Comparison of ENCODE assay signal across 8 cellular contexts in genomic region chr1:27322569-27323116, GRCh38. TPM values are rescaled to one million over a fixed set of nuclear protein-coding genes. Genes with fewer than 3 reads are reported as not detected.
A peak's percentile ranks its signal among the peaks of the same experiment; 100 is the strongest.
DNase-seq lines count a peak whose midpoint lies in the region; ATAC-seq, FAIRE-seq and TF ChIP-seq lines count a peak whose summit lies in the region.

No MANE protein-coding gene starts in this region.

- H2BK5ac ChIP-seq in H1 (ENCODE audit: low read depth, low read length) = peak overlapping the region; percentile 98

- H3K56ac ChIP-seq in H1 (replicated peaks; ENCODE audit: insufficient read length, low read depth, low read length) = peak overlapping the region; percentile 71

- H3K4me3 ChIP-seq in DND-41 (ENCODE audit: low read depth in 1 of 2, low read length in 2 of 2) (peak overlapping the region; percentile 87 to 94), H1 (ENCODE audit: extremely low read depth in 1 of 4, insufficient read depth in 2 of 4, low read depth in 3 of 4, low read length in 4 of 4) (peak overlapping the region; percentile 78 to 100 (median 98)), neutrophil (ENCODE audit: low read depth in 1 of 2, low read length in 1 of 2) (peak overlapping the region; percentile 92 to 95)

- peak overlapping the region; percentile 83 for H3K4me2 ChIP-seq in DND-41 (ENCODE audit: insufficient read depth, low read length)
- peak overlapping the region; percentile 73 to 86 for H3K4me2 ChIP-seq in H1 (ENCODE audit: insufficient read depth in 1 of 2, low read depth in 2 of 2, low read length in 2 of 2)

- no peak overlapping the region for H2AK5ac ChIP-seq in H1 (ENCODE audit: low read depth, low read length)

- peak overlapping the region; percentile 54 for H4K5ac ChIP-seq in H1 (ENCODE audit: insufficient read length, low read depth, low read length)

- H2BK15ac ChIP-seq in H1 (ENCODE audit: low read length) = no peak overlapping the region; the same call in 1 of the 2 replicates

- FAIRE-seq in H1 (lab: Jason Lieb, UNC) = no peak

- peak overlapping the region; percentile 5 for H4K91ac ChIP-seq in H1 (replicated peaks; ENCODE audit: insufficient read length, low read length)

- H3K79me2 ChIP-seq in DND-41 (ENCODE audit: insufficient read depth, low read length) = peaks cover 57% of the 10 kb centered on the region
- peaks cover 4 to 45% of the 10 kb centered on the region in 2 experiments; a peak in 3 of 4 replicates for H3K79me2 ChIP-seq in H1 (ENCODE audit: control insufficient read depth in 1 of 2, insufficient read depth in 2 of 2, low read length in 2 of 2)

- H3K9ac ChIP-seq in DND-41 (ENCODE audit: low read depth, low read length) (peak overlapping the region; percentile 95), H1 (replicated peaks in 1 of 4; ENCODE audit: extremely low read depth in 1 of 4, low read depth in 3 of 4, low read length in 3 of 4) (peak overlapping the region; percentile 91 to 96 (median 94))

- H3K9me3 ChIP-seq in DND-41 (ENCODE audit: insufficient read depth, low read length, severe bottlenecking) = no peaks in the 10 kb centered on the region
- H3K9me3 ChIP-seq in H1 (ENCODE audit: insufficient read depth in 2 of 2, low read depth in 1 of 2, low read length in 1 of 2) = no peaks in the 10 kb centered on the region
- no peaks in the 10 kb centered on the region for H3K9me3 ChIP-seq in neutrophil

- H3K18ac ChIP-seq in H1 (ENCODE audit: extremely low read depth, low read length) = peak overlapping the region; percentile 88

- CTCF ChIA-PET in H1 (lab: Charles Lee; ENCODE audit: partially characterized antibody) = interaction anchor here (0.8 to 7.0 kb wide), 13 partner anchors 11 to 347 kb away, joined by 3 to 102 read pairs (median 4); partner anchors contain the start of genes CD164L2 and SYTL1

- H3K23ac ChIP-seq in H1 (ENCODE audit: insufficient read length) = no peak overlapping the region

- H3K14ac ChIP-seq in H1 (ENCODE audit: insufficient read length) = no peak overlapping the region

- TF ChIP-seq RAD21 in H1 (IDR thresholded peaks at IDR 0.05 in 1 of 2, conservative IDR thresholded peaks at IDR 0.05 in 1 of 2; ENCODE audit: low read depth in 2 of 2, low read length in 2 of 2) = no peak

- TF ChIP-seq POLR2A in H1 (IDR thresholded peaks at IDR 0.05; ENCODE audit: control extremely low read depth in 1 of 2, low read depth in 2 of 2, low read length in 2 of 2) = no peak

- no peaks in the 10 kb centered on the region for H3K27me3 ChIP-seq in DND-41 (ENCODE audit: insufficient read depth, low read length, poor library complexity)
- H3K27me3 ChIP-seq in H1 (replicated peaks in 1 of 4; ENCODE audit: control insufficient read depth in 3 of 4, extremely low read depth in 1 of 4, insufficient read depth in 3 of 4, low read length in 3 of 4) = no peaks in the 10 kb centered on the region; a peak in 2 of 7 replicates
- peaks cover 12% of the 10 kb centered on the region for H3K27me3 ChIP-seq in neutrophil

- DNase-seq in DND-41 = no peak
- DNase-seq in NCI-H2171 (lab: John Stamatoyannopoulos, UW) = peak; percentile 12
- DNase-seq in H1 (ENCODE audit: low read depth in 1 of 2, low spot score in 2 of 2) = no peak
- DNase-seq in NCI-H2029 (lab: John Stamatoyannopoulos, UW) = no peak
- no peak for DNase-seq in occipital lobe (lab: John Stamatoyannopoulos, UW)
- DNase-seq in central memory CD4-positive, alpha-beta T cell = no peak
- DNase-seq in RPMI8226 = no peak

- H3K23me2 ChIP-seq in H1 (ENCODE audit: low read depth, low read length) = peaks cover 7% of the 10 kb centered on the region; the same call in 1 of the 2 replicates

- H2AFZ ChIP-seq in DND-41 (ENCODE audit: low read depth, low read length) = peak overlapping the region; percentile 89
- H2AFZ ChIP-seq in H1 (ENCODE audit: low read length) = peak overlapping the region; percentile 34; the same call in 1 of the 2 replicates

- no peak for TF ChIP-seq CTCF in DND-41 (IDR thresholded peaks at IDR 0.05; ENCODE audit: borderline replicate concordance, extremely low read depth, low read length, poor library complexity, severe bottlenecking)
- TF ChIP-seq CTCF in H1 (IDR thresholded peaks at IDR 0.05; ENCODE audit: control extremely low read depth in 1 of 3, insufficient read depth in 1 of 3, low read depth in 1 of 3, low read length in 3 of 3) = no peak
- no peak for TF ChIP-seq CTCF in neutrophil (IDR thresholded peaks at IDR 0.05)

- ATAC-seq in DND-41 (ENCODE audit: insufficient read depth, low read depth) = no peak

- H3K4me1 ChIP-seq in DND-41 (ENCODE audit: insufficient read depth, low read length) (peaks cover 44% of the 10 kb centered on the region), H1 (replicated peaks in 1 of 4; ENCODE audit: control insufficient read depth in 3 of 4, insufficient read depth in 4 of 4, low read length in 3 of 4) (0 out of 7 replicates have a peak, but pooled peaks cover 0 to 8% (median 0%) of the 10 kb centered on the region in 4 experiments), neutrophil (ENCODE audit: control insufficient read depth in 1 of 2, insufficient read depth in 1 of 2, low read depth in 1 of 2, low read length in 1 of 2) (peaks cover 21 to 29% of the 10 kb centered on the region in 2 experiments)

- H3K79me1 ChIP-seq in H1 (ENCODE audit: low read depth, low read length) = peaks cover 5% of the 10 kb centered on the region; the same call in 1 of the 2 replicates

- no peak for TF ChIP-seq EP300 in H1 (IDR thresholded peaks at IDR 0.05; ENCODE audit: borderline replicate concordance in 1 of 2, low read depth in 2 of 2, low read length in 2 of 2)

- no peak overlapping the region for H2BK120ac ChIP-seq in H1 (replicated peaks; ENCODE audit: low read depth, low read length)

- H4K20me1 ChIP-seq in DND-41 (ENCODE audit: insufficient read depth, low read length) = peaks cover 23% of the 10 kb centered on the region
- peaks cover 0 to 4% of the 10 kb centered on the region in 2 experiments for H4K20me1 ChIP-seq in H1 (replicated peaks in 1 of 2; ENCODE audit: control insufficient read depth in 1 of 2, insufficient read depth in 2 of 2, low read length in 2 of 2)

- H3K27ac ChIP-seq in DND-41 (ENCODE audit: low read length) = peak overlapping the region; percentile 93
- H3K27ac ChIP-seq in H1 (ENCODE audit: low read depth, low read length) = peak overlapping the region; percentile 86
- peak overlapping the region; percentile 92 for H3K27ac ChIP-seq in neutrophil

- 8% methylated on average over 9 of the region's 9 CpGs; no CpG with 5 or more reads in 1 of the 2 experiments for WGBS in H1 (ENCODE audit: extremely low coverage in 1 of 2, insufficient coverage in 1 of 2, insufficient read length in 1 of 2, insufficient replicate concordance in 2 of 2, low coverage in 1 of 2, low lambda C conversion rate in 2 of 2, missing lambda C conversion rate in 1 of 2), 2 experiments

- no peak overlapping the region for H2BK12ac ChIP-seq in H1 (ENCODE audit: low read depth, low read length)

- H4K8ac ChIP-seq in H1 (ENCODE audit: extremely low read depth, insufficient read depth, low read length) = peak overlapping the region; percentile 98; the same call in 1 of the 2 replicates

- POLR2A ChIA-PET in H1 (lab: Charles Lee; ENCODE audit: partially characterized antibody) = interaction anchor here (0.6 to 2.1 kb wide), 17 partner anchors 8 to 330 kb away, joined by 3 to 13 read pairs (median 4); partner anchors contain the start of genes MAP3K6 and SYTL1

- peaks cover 40% of the 10 kb centered on the region for H3K36me3 ChIP-seq in DND-41 (ENCODE audit: insufficient read depth, low read length)
- peaks cover 2 to 7% (median 6%) of the 10 kb centered on the region in 4 experiments; a peak in 7 of 8 replicates for H3K36me3 ChIP-seq in H1 (ENCODE audit: control insufficient read depth in 2 of 4, insufficient read depth in 4 of 4, low read length in 3 of 4)
- H3K36me3 ChIP-seq in neutrophil = peaks cover 27% of the 10 kb centered on the region

- H3K4ac ChIP-seq in H1 (replicated peaks; ENCODE audit: insufficient read length, low read depth, low read length) = peak overlapping the region; percentile 24

- no peak overlapping the region for H2BK20ac ChIP-seq in H1 (ENCODE audit: low read length)

RNA-seq across cellular contexts. Expression of gene TMEM222, which starts 0.7 kb away (rescaled TPM):
- total RNA-seq in H1 (2021; fragmentation: NEBNext Ultra II Directional; extraction: Animal tissue kit (Norgen Biotek cat#: 25700)) = 25.1 and 27.0 TPM in 2 replicates
- 51.8 and 66.9 TPM in 2 replicates for polyA plus RNA-seq in H1 (2011; rRNA removed)
- 43.2 TPM for polyA plus RNA-seq in H1 (2011; cell fraction: cytosol; rRNA removed)
- polyA plus RNA-seq in H1 (2011; cell fraction: nucleus; rRNA removed) = 65.9 TPM
- 20.3 to 36.3 TPM (median 33.4 TPM) in 4 replicates for polyA plus RNA-seq in H1 (2012, experiment 1 of 2)
- 36.8 TPM for polyA plus RNA-seq in H1 (2012, experiment 2 of 2)
- 28.6 TPM for polyA plus RNA-seq in H1 (2013, experiment 1 of 2)
- polyA plus RNA-seq in H1 (2013, experiment 2 of 2) = 31.1 TPM
- 28.8 and 31.6 TPM in 2 replicates for polyA minus RNA-seq in H1 (2011; rRNA and poly(A)+ RNA removed)
- polyA minus RNA-seq in H1 (2011; cell fraction: cytosol; rRNA and poly(A)+ RNA removed) = 17.0 TPM
- 33.2 TPM for polyA minus RNA-seq in H1 (2011; cell fraction: nucleus; rRNA and poly(A)+ RNA removed)
- 16.8 TPM for total RNA-seq in occipital lobe

RNA-seq across cellular contexts. Expression of gene SYTL1, which starts 19.2 kb away (rescaled TPM):
- 6.4 and 8.8 TPM in 2 replicates for total RNA-seq in H1 (2021; fragmentation: NEBNext Ultra II Directional; extraction: Animal tissue kit (Norgen Biotek cat#: 25700))
- polyA plus RNA-seq in H1 (2011; rRNA removed) = 19.5 and 33.8 TPM in 2 replicates
- 14.6 TPM for polyA plus RNA-seq in H1 (2011; cell fraction: cytosol; rRNA removed)
- polyA plus RNA-seq in H1 (2011; cell fraction: nucleus; rRNA removed) = 63.0 TPM
- 4.0 to 13.1 TPM (median 10.8 TPM) in 4 replicates for polyA plus RNA-seq in H1 (2012, experiment 1 of 2)
- 6.3 TPM for polyA plus RNA-seq in H1 (2012, experiment 2 of 2)
- 8.5 TPM for polyA plus RNA-seq in H1 (2013, experiment 1 of 2)
- polyA plus RNA-seq in H1 (2013, experiment 2 of 2) = 8.4 TPM
- 2.9 and 5.0 TPM in 2 replicates for polyA minus RNA-seq in H1 (2011; rRNA and poly(A)+ RNA removed)
- polyA minus RNA-seq in H1 (2011; cell fraction: cytosol; rRNA and poly(A)+ RNA removed) = 5.7 TPM
- 13.1 TPM for polyA minus RNA-seq in H1 (2011; cell fraction: nucleus; rRNA and poly(A)+ RNA removed)
- not detected for total RNA-seq in occipital lobe

RNA-seq across cellular contexts. Expression of gene MAP3K6, which starts 44.1 kb away (rescaled TPM):
- 7.6 and 11.2 TPM in 2 replicates for total RNA-seq in H1 (2021; fragmentation: NEBNext Ultra II Directional; extraction: Animal tissue kit (Norgen Biotek cat#: 25700))
- polyA plus RNA-seq in H1 (2011; rRNA removed) = 7.4 and 10.3 TPM in 2 replicates
- 6.7 TPM for polyA plus RNA-seq in H1 (2011; cell fraction: cytosol; rRNA removed)
- polyA plus RNA-seq in H1 (2011; cell fraction: nucleus; rRNA removed) = 40.8 TPM
- 8.5 to 12.5 TPM (median 9.7 TPM) in 4 replicates for polyA plus RNA-seq in H1 (2012, experiment 1 of 2)
- polyA plus RNA-seq in H1 (2012, experiment 2 of 2) = 9.5 TPM
- polyA plus RNA-seq in H1 (2013, experiment 1 of 2) = 10.9 TPM
- 10.7 TPM for polyA plus RNA-seq in H1 (2013, experiment 2 of 2)
- 4.6 and 5.6 TPM in 2 replicates for polyA minus RNA-seq in H1 (2011; rRNA and poly(A)+ RNA removed)
- 2.6 TPM for polyA minus RNA-seq in H1 (2011; cell fraction: cytosol; rRNA and poly(A)+ RNA removed)
- polyA minus RNA-seq in H1 (2011; cell fraction: nucleus; rRNA and poly(A)+ RNA removed) = 11.6 TPM
- 2.7 TPM for total RNA-seq in occipital lobe

RNA-seq across cellular contexts. Expression of gene FCN3, which starts 52.0 kb away (rescaled TPM):
- 0.30 TPM in 1 of 2 replicates, not detected in the other for total RNA-seq in H1 (2021; fragmentation: NEBNext Ultra II Directional; extraction: Animal tissue kit (Norgen Biotek cat#: 25700))
- polyA plus RNA-seq in H1 (2011; rRNA removed) = 0.35 and 0.57 TPM in 2 replicates
- polyA plus RNA-seq in H1 (2011; cell fraction: cytosol; rRNA removed) = 0.32 TPM
- 0.90 TPM for polyA plus RNA-seq in H1 (2011; cell fraction: nucleus; rRNA removed)
- polyA plus RNA-seq in H1 (2012, experiment 1 of 2) = 0.28 to 0.78 TPM (median 0.40 TPM) in 3 of 4 replicates, not detected in the other
- not detected for polyA plus RNA-seq in H1 (2012, experiment 2 of 2)
- 0.47 TPM for polyA plus RNA-seq in H1 (2013, experiment 1 of 2)
- polyA plus RNA-seq in H1 (2013, experiment 2 of 2) = 0.28 TPM
- polyA minus RNA-seq in H1 (2011; rRNA and poly(A)+ RNA removed) = not detected in 2 replicates
- polyA minus RNA-seq in H1 (2011; cell fraction: cytosol; rRNA and poly(A)+ RNA removed) = not detected
- not detected for polyA minus RNA-seq in H1 (2011; cell fraction: nucleus; rRNA and poly(A)+ RNA removed)
- total RNA-seq in occipital lobe = not detected
